ENCODE assay signal across 11 cellular contexts in the genomic region with DNA sequence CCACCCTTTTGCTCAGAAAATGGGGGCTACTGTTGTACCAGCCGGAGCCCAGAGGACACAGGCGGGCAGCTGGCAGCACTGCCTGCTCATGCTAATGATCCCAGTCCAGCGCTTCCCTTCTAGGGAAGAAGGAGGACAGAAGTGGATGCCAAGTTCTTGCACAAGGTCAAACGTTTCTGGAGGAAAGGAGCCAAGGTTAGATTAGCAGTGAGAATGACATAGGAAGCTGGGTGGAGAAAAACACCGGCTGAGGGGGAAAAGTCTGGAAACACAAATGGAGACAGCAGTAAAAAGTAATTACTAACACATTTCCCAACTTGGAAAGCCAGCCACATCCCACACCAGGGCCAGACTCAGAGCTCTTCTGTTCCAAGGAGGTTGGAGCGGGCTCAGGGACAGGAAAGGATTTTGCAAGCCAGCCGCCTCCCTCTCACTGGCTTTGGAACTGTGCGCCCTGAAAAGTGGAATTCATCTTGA.
DNase-seq lines count a peak whose midpoint lies in the region; ATAC-seq, FAIRE-seq and TF ChIP-seq lines count a peak whose summit lies in the region.
"Had no signal": no experiment of that assay in that cellular context is flagged by ENCODE, and none has a peak within 500 bp of the region (broad histone marks: within the 10 kb centered on the region; RNA-seq: fewer than 3 reads in every experiment).

No MANE protein-coding gene starts in this region.

- CTCF ChIA-PET in CD8-positive, alpha-beta T cell (lab: Charles Lee) = interaction anchor here (1.0 to 1.3 kb wide), 4 partner anchors 18 to 30 kb away, joined by 3 to 4 read pairs (median 3); no protein-coding TSS in a partner anchor

- H3K27ac Mint-ChIP-seq in H9 = peak overlapping the region in 1 of 3 experiments; percentile 63; a peak in 1 of 7 replicates
- no peak overlapping the region for H3K27ac Mint-ChIP-seq in CD8-positive, alpha-beta T cell
- H3K27ac Mint-ChIP-seq: T-helper 2 cell treated with Interferon-gamma antibody and Interleukin-4, amounts not matched to agents 5 μg/mL and 100 μg/mL, for 36 hours had no signal

- H3K27me3 ChIP-seq in heart left ventricle (no peaks in the 10 kb centered on the region), pancreas (no peaks in the 10 kb centered on the region), H9 (ENCODE audit: insufficient read depth, low read length) (no peaks in the 10 kb centered on the region)
- no peaks in the 10 kb centered on the region for H3K27me3 ChIP-seq in CD8-positive, alpha-beta T cell (ENCODE audit: insufficient read depth, low read length)

- H3K27ac ChIP-seq in heart left ventricle (peak overlapping the region; percentile 29 to 83 (median 69)), pancreas (peak overlapping the region in 2 of 4 donors; percentile 33 to 50), H9 (ENCODE audit: insufficient read length, low read depth, low read length) (no peak overlapping the region)
- H3K27ac ChIP-seq in CD8-positive, alpha-beta T cell (ENCODE audit: low read depth, low read length) = no peak overlapping the region

- no peak for FAIRE-seq in pancreas (lab: Jason Lieb, UNC)

- no peak overlapping the region for H4K8ac ChIP-seq in H9 (replicated peaks; ENCODE audit: insufficient read length, low read depth, low read length)

- no peak overlapping the region for H2BK20ac ChIP-seq in H9 (ENCODE audit: low read depth, low read length, poor library complexity, severe bottlenecking)

- H3K4me1 Mint-ChIP-seq in H9 = peaks cover 11 to 12% of the 10 kb centered on the region in 2 experiments
- H3K4me1 Mint-ChIP-seq in CD8-positive, alpha-beta T cell (ENCODE audit: low read depth) = peaks cover 27% of the 10 kb centered on the region

- no peak overlapping the region for H3K18ac ChIP-seq in H9 (ENCODE audit: insufficient read length, low read depth, low read length)

- ATAC-seq in heart left ventricle (peak; percentile 92 to 97 (median 95)), pancreas (peak; percentile 60 to 92 (median 88)), GM21529 (IDR thresholded peaks at IDR 0.05; ENCODE audit: unreplicated experiment) (no peak), HG03565 (IDR thresholded peaks at IDR 0.05; ENCODE audit: unreplicated experiment) (no peak)
- ATAC-seq in CD8-positive, alpha-beta T cell = no peak

- H4K5ac ChIP-seq in H9 (ENCODE audit: insufficient read length, low read depth, low read length) = no peak overlapping the region

- no peak overlapping the region for H3K4me2 ChIP-seq in H9 (ENCODE audit: insufficient read depth, insufficient read length, low read length)

- H3K4me1 ChIP-seq in heart left ventricle = peaks cover 0 to 38% (median 17%) of the 10 kb centered on the region in 12 donors
- peaks cover 0 to 19% (median 9%) of the 10 kb centered on the region in 3 donors for H3K4me1 ChIP-seq in pancreas
- H3K4me1 ChIP-seq in H9 (ENCODE audit: insufficient read depth, low read length) = no peaks in the 10 kb centered on the region
- H3K4me1 ChIP-seq in CD8-positive, alpha-beta T cell (ENCODE audit: insufficient read depth, low read length) = peaks cover 23% of the 10 kb centered on the region

- H3K36me3 Mint-ChIP-seq in H9 (ENCODE audit: insufficient read depth in 1 of 3, low read depth in 3 of 3) = no peaks in the 10 kb centered on the region
- no peaks in the 10 kb centered on the region for H3K36me3 Mint-ChIP-seq in CD8-positive, alpha-beta T cell

- H3K23me2 ChIP-seq in H9 (ENCODE audit: insufficient read length, low read depth, low read length, poor library complexity, severe bottlenecking) = no peaks in the 10 kb centered on the region

- H3K79me2 ChIP-seq in H9 (ENCODE audit: insufficient read depth, low read length) = no peaks in the 10 kb centered on the region

- H3K27me3 Mint-ChIP-seq in H9 (ENCODE audit: low read depth) = no peaks in the 10 kb centered on the region
- no peaks in the 10 kb centered on the region for H3K27me3 Mint-ChIP-seq in CD8-positive, alpha-beta T cell (ENCODE audit: low read depth)

- no peak overlapping the region for H2BK15ac ChIP-seq in H9 (ENCODE audit: low read depth, low read length)

- H4K91ac ChIP-seq in H9 (ENCODE audit: insufficient read length, low read depth, low read length) = no peak overlapping the region

- H4K20me1 ChIP-seq in H9 (ENCODE audit: control insufficient read depth, insufficient read depth, insufficient read length) = no peaks in the 10 kb centered on the region

- H2AFZ ChIP-seq in H9 (ENCODE audit: low read length) = no peak overlapping the region

- WGBS in heart left ventricle, 4 donors = 11 to 23% (median 17%) methylated on average over 8 of the region's 8 CpGs
- 37 to 43% methylated on average over 8 of the region's 8 CpGs for WGBS in pancreas, 2 donors
- no CpG with 5 or more reads among the region's 8 CpGs for WGBS in H9 (ENCODE audit: extremely low coverage, insufficient read length, low lambda C conversion rate)

- no peaks in the 10 kb centered on the region for H3K9me3 Mint-ChIP-seq in H9
- peaks cover 2% of the 10 kb centered on the region for H3K9me3 Mint-ChIP-seq in CD8-positive, alpha-beta T cell

- no peak overlapping the region for H3T11ph ChIP-seq in H9 (ENCODE audit: low read length)

- no peak overlapping the region for H3K4me3 Mint-ChIP-seq in H9
- no peak overlapping the region for H3K4me3 Mint-ChIP-seq in CD8-positive, alpha-beta T cell
- H3K4me3 Mint-ChIP-seq: T-helper 2 cell treated with Interferon-gamma antibody and Interleukin-4, amounts not matched to agents 5 μg/mL and 100 μg/mL, for 36 hours had no signal

- no peak overlapping the region for H3K14ac ChIP-seq in H9 (ENCODE audit: insufficient read depth, low read length)

- H3K4me3 ChIP-seq in heart left ventricle = peak overlapping the region in 9 of 12 donors; percentile 0 to 43 (median 28)
- no peak overlapping the region for H3K4me3 ChIP-seq in pancreas
- no peak overlapping the region for H3K4me3 ChIP-seq in CD8-positive, alpha-beta T cell (ENCODE audit: low read depth, low read length)

- no peak overlapping the region for H3K9ac ChIP-seq in H9 (ENCODE audit: extremely low read depth, insufficient read length, low read length)

- H2BK120ac ChIP-seq in H9 (ENCODE audit: low read depth, low read length, poor library complexity, severe bottlenecking) = no peak overlapping the region

- no peak overlapping the region for H2BK12ac ChIP-seq in H9 (ENCODE audit: insufficient read length, low read depth, low read length)

- TF ChIP-seq POLR2A in heart left ventricle (IDR thresholded peaks at IDR 0.05) = no peak

- H3K36me3 ChIP-seq in heart left ventricle (no peaks in the 10 kb centered on the region), pancreas (no peaks in the 10 kb centered on the region)
- H3K36me3 ChIP-seq in CD8-positive, alpha-beta T cell (ENCODE audit: insufficient read depth, low read length) = no peaks in the 10 kb centered on the region

- H3K9me3 ChIP-seq in heart left ventricle = no peaks in the 10 kb centered on the region
- H3K9me3 ChIP-seq in pancreas = no peaks in the 10 kb centered on the region
- H3K9me3 ChIP-seq in H9 (ENCODE audit: control insufficient read depth, low read depth, low read length) = no peaks in the 10 kb centered on the region
- no peaks in the 10 kb centered on the region for H3K9me3 ChIP-seq in CD8-positive, alpha-beta T cell (ENCODE audit: low read length)

- peak; percentile 91 for DNase-seq in AG08395 (ENCODE audit: low spot score)
- DNase-seq in amniotic epithelial cell (ENCODE audit: low read depth) = peak; percentile 77
- DNase-seq in heart left ventricle = peak; percentile 75 to 86 (median 79)
- DNase-seq in pancreas = peak in 4 of 6 donors; percentile 19 to 58 (median 38)
- no peak for DNase-seq in H9
- no peak for DNase-seq in CD8-positive, alpha-beta T cell
- DNase-seq: activated naive CD4-positive, alpha-beta T cell treated with anti-CD3 and anti-CD28 coated beads, Interleukin-2, amount 50 U/mL, for 16 hours; NCI-H2081 had no signal

- H3K4ac ChIP-seq in H9 (ENCODE audit: low read depth, low read length) = no peak overlapping the region

- POLR2A ChIA-PET in CD8-positive, alpha-beta T cell (lab: Charles Lee) = no interaction called here

- H3K56ac ChIP-seq in H9 (ENCODE audit: insufficient read length, low read depth, low read length) = no peak overlapping the region

- no peak overlapping the region for H3K23ac ChIP-seq in H9 (ENCODE audit: insufficient read length, low read depth, low read length)

- no peak overlapping the region for H2AK5ac ChIP-seq in H9 (ENCODE audit: insufficient read length, low read length)

- H3K79me1 ChIP-seq in H9 (ENCODE audit: insufficient read depth, low read depth, low read length, poor library complexity, severe bottlenecking) = no peaks in the 10 kb centered on the region

- no peak overlapping the region for H2BK5ac ChIP-seq in H9 (ENCODE audit: insufficient read length, low read length)

- TF ChIP-seq CTCF in heart left ventricle (IDR thresholded peaks at IDR 0.05) (no peak), pancreas (IDR thresholded peaks at IDR 0.05) (no peak), H9 (conservative IDR thresholded peaks at IDR 0.05) (no peak)
- TF ChIP-seq CTCF in CD8-positive, alpha-beta T cell (IDR thresholded peaks at IDR 0.05) = no peak

- intact Hi-C loops in heart left ventricle (cut with DNase I) (loop anchor here in 1 of 10 donors (10.0 kb wide), 1 partner anchor 258 kb away; no protein-coding TSS in a partner anchor), pancreas (cut with DNase I) (no loop called here)
- intact Hi-C loops in CD8-positive, alpha-beta T cell (cut with DNase I, micrococcal nuclease) = no loop called here

Comparison
In these comparisons a context has a peak if more than half of its experiments do, and no peak if none do; other contexts are left out.
1. DNase-seq: peak in AG08395 (single experiment), amniotic epithelial cell (single experiment), heart left ventricle (5 of 5) and pancreas (4 of 6); none in H9 (single experiment) and CD8-positive, alpha-beta T cell (0 of 7).
2. ATAC-seq: peak in heart left ventricle (4 of 4) and pancreas (4 of 4); none in GM21529 (single experiment), HG03565 (single experiment) and CD8-positive, alpha-beta T cell (single experiment).
3. H3K27ac ChIP-seq: peak in heart left ventricle (12 of 12); none in H9 (single experiment) and CD8-positive, alpha-beta T cell (single experiment).
4. H3K4me3 ChIP-seq: peak in heart left ventricle (9 of 12); none in pancreas (0 of 4) and CD8-positive, alpha-beta T cell (single experiment).